ENCODE assay signal across 8 cellular contexts in the genomic region with DNA sequence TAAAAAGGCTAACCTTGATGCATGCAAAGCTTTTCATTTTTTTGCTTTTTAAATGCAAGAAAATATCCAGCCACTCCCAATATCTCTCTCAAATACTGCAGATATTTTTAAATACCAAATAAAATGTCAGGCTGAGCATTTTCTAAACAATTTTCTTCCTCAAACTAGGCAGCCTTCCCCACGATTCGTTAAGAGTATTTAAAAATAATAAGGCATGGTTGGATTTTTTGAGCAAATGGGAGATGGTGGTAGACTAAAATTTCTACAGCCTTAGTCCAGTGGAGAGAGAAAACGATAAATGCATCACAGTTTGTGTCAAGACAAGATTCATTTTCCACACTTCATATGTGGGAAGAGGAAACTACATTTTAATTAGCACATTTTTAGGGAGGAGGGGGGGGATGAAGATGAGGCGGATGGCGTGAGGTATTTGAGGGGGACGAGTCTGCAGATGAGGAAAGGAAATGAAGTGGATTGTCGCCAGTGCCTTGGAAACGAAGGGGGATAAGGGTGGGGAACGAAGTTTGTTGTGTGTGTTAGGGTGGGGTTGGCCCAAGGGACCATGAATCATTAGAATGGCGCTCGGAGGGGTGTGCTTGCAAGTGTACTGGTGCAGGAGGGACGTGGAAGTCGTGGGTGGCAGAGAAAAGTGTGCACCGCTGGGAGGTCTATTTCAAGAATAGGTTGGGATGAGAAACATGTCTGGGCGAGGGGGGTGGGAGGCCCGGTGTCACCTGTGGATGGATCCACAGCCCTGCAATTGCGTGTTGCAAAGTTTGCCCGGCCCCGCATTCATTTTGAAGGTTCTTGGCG. TPM values are rescaled to one million over a fixed set of nuclear protein-coding genes. Genes with fewer than 3 reads are reported as not detected.
DNase-seq lines count a peak whose midpoint lies in the region; ATAC-seq, FAIRE-seq and TF ChIP-seq lines count a peak whose summit lies in the region.

No MANE protein-coding gene starts in this region.

- 9% methylated on average over 20 of the region's 20 CpGs for WGBS in A549 (ENCODE audit: missing lambda C conversion rate)

- H3K36me3 Mint-ChIP-seq in activated CD4-positive, alpha-beta memory T cell treated with anti-CD3 and anti-CD28 coated beads, Interleukin-2, amount 10 ng/mL, durations not matched to agents 7 days and 5 days (ENCODE audit: low read depth), result peaks cover 4% of the 10 kb centered on the region

- H3K27ac ChIP-seq in A549 (peak overlapping the region; percentile 68 to 88), HCT116 (ENCODE audit: low read depth, low read length) (no peak overlapping the region; the same call in 1 of the 2 replicates), iPS-18a (ENCODE audit: low read length) (no peak overlapping the region), skeletal muscle tissue (ENCODE audit: low read depth, low read length) (peak overlapping the region; percentile 74)

- H3K79me2 ChIP-seq in HCT116 (ENCODE audit: insufficient read depth, low read length), result peaks cover 25% of the 10 kb centered on the region

- TF ChIP-seq POLR2A in A549 (IDR thresholded peaks at IDR 0.05; ENCODE audit: low read length) (no peak), HCT116 (IDR thresholded peaks at IDR 0.05; ENCODE audit: borderline replicate concordance, extremely low read depth, insufficient read depth, insufficient read length) (no peak)

- FAIRE-seq in A549 (lab: Jason Lieb, UNC), result no peak

- peak; percentile 23 to 27; a peak in 5 of 6 replicates for ATAC-seq in A549
- no peak for ATAC-seq in HCT116
- ATAC-seq in GM19467 (IDR thresholded peaks at IDR 0.05; ENCODE audit: unreplicated experiment), result no peak

- H3K4me3 ChIP-seq in A549 (peak overlapping the region; percentile 85), HCT116 (replicated peaks in 1 of 2; ENCODE audit: low read depth in 1 of 2, low read length in 2 of 2) (peak overlapping the region in 1 of 2 experiments; percentile 81; a peak in 2 of 4 replicates), astrocyte of the spinal cord (ENCODE audit: low read depth, low read length) (peak overlapping the region; percentile 77), iPS-18a (ENCODE audit: low read length) (peak overlapping the region; percentile 52), skeletal muscle tissue (ENCODE audit: low read length in 3 of 3) (peak overlapping the region; percentile 71 to 76 (median 71))

- TF ChIP-seq RAD21 in A549 (conservative IDR thresholded peaks at IDR 0.05 in 1 of 2, IDR thresholded peaks at IDR 0.05 in 1 of 2) (no peak), HCT116 (IDR thresholded peaks at IDR 0.05; ENCODE audit: low read depth) (no peak)

- no peak for TF ChIP-seq EP300 in A549 (IDR thresholded peaks at IDR 0.05)

- no peak overlapping the region for H3K4me3 Mint-ChIP-seq in activated CD4-positive, alpha-beta memory T cell treated with anti-CD3 and anti-CD28 coated beads, Interleukin-2, amount 10 ng/mL, durations not matched to agents 7 days and 5 days

- DNase-seq in A549 (ENCODE audit: low read depth in 1 of 2, low spot score in 1 of 2) (peak; percentile 31 to 45), HCT116 (ENCODE audit: low read depth, low spot score) (no peak), astrocyte of the spinal cord (ENCODE audit: low read depth, low spot score) (peak; percentile 73), globus pallidus (ENCODE audit: low spot score) (no peak)
- no peak for DNase-seq in activated CD4-positive, alpha-beta memory T cell treated with anti-CD3 and anti-CD28 coated beads, Interleukin-2, amount 10 ng/mL, durations not matched to agents 7 days and 5 days

- H3K9ac ChIP-seq in HCT116 (ENCODE audit: low read length) (peak overlapping the region; percentile 71), iPS-18a (ENCODE audit: low read length) (peak overlapping the region; percentile 56), skeletal muscle tissue (ENCODE audit: low read depth in 1 of 3, low read length in 3 of 3) (peak overlapping the region; percentile 66 to 84 (median 76))

- H3K27me3 Mint-ChIP-seq in activated CD4-positive, alpha-beta memory T cell treated with anti-CD3 and anti-CD28 coated beads, Interleukin-2, amount 10 ng/mL, durations not matched to agents 7 days and 5 days, result no peaks in the 10 kb centered on the region

- TF ChIP-seq CTCF in A549 (IDR thresholded peaks at IDR 0.05) (no peak), HCT116 (IDR thresholded peaks at IDR 0.05 in 2 of 3, conservative IDR thresholded peaks at IDR 0.05 in 1 of 3; ENCODE audit: borderline replicate concordance in 1 of 3, insufficient read depth in 1 of 3, low read depth in 2 of 3, low read length in 2 of 3) (no peak), astrocyte of the spinal cord (IDR thresholded peaks at IDR 0.05; ENCODE audit: low read depth, low read length) (no peak)

- H3K9me3 ChIP-seq in A549 (no peaks in the 10 kb centered on the region), HCT116 (ENCODE audit: control insufficient read depth in 1 of 2, insufficient read depth in 1 of 2, low read depth in 1 of 2, low read length in 2 of 2) (no peaks in the 10 kb centered on the region), iPS-18a (ENCODE audit: control insufficient read depth, low read depth, low read length) (no peaks in the 10 kb centered on the region), skeletal muscle tissue (ENCODE audit: control insufficient read depth in 3 of 3, low read length in 3 of 3) (no peaks in the 10 kb centered on the region)

- intact Hi-C loops in HCT116 (cut with micrococcal nuclease), result loop anchor here (5.0 kb wide), 1 partner anchor 201 kb away; a partner anchor contains a TSS

- H3K4me1 ChIP-seq in A549 (peaks cover 24% of the 10 kb centered on the region), HCT116 (ENCODE audit: control insufficient read depth in 1 of 2, insufficient read depth in 2 of 2, low read length in 2 of 2) (peaks cover 15 to 41% of the 10 kb centered on the region in 2 experiments), iPS-18a (ENCODE audit: control insufficient read depth, low read depth, low read length) (peaks cover 57% of the 10 kb centered on the region), skeletal muscle tissue (ENCODE audit: control insufficient read depth in 3 of 3, insufficient read depth in 3 of 3, low read length in 3 of 3) (peaks cover 14 to 23% (median 16%) of the 10 kb centered on the region in 3 donors)

- H3K4me2 ChIP-seq in A549 (peak overlapping the region; percentile 88), HCT116 (ENCODE audit: low read length) (peak overlapping the region; percentile 86)

- CTCF ChIA-PET in A549 (lab: Yijun Ruan, JAX) (interaction anchor here (0.9 to 2.4 kb wide), 3 partner anchors 8 to 122 kb away, joined by 3 to 13 read pairs (median 3); no protein-coding TSS in a partner anchor), HCT116 (lab: Charles Lee) (interaction anchor here (0.7 to 1.6 kb wide), 4 partner anchors 9 to 122 kb away, joined by 3 to 5 read pairs (median 4); no protein-coding TSS in a partner anchor)
- CTCF ChIA-PET in activated CD4-positive, alpha-beta memory T cell treated with anti-CD3 and anti-CD28 coated beads, Interleukin-2, amount 10 ng/mL, durations not matched to agents 7 days and 5 days (lab: Charles Lee), result interaction anchor here (0.7 to 1.5 kb wide), 4 partner anchors 28 to 77 kb away, joined by 3 to 4 read pairs (median 3); no protein-coding TSS in a partner anchor

- H3K9me2 ChIP-seq in HCT116 (ENCODE audit: insufficient read depth), result no peaks in the 10 kb centered on the region

- peaks cover 25% of the 10 kb centered on the region for H3K4me1 Mint-ChIP-seq in activated CD4-positive, alpha-beta memory T cell treated with anti-CD3 and anti-CD28 coated beads, Interleukin-2, amount 10 ng/mL, durations not matched to agents 7 days and 5 days

- in situ Hi-C loops in astrocyte of the spinal cord (cut with HindIII; ENCODE audit: low sequenced_read_pairs), result loop anchor here (5.0 kb wide), 1 partner anchor 76 kb away; no protein-coding TSS in a partner anchor

- RAD21 ChIA-PET in HCT116 (lab: Charles Lee; ENCODE audit: low non-redundant PET in 1 of 2, low total read pairs in 2 of 2, uncharacterized antibody in 2 of 2, unreplicated experiment in 2 of 2), result no interaction called here

- H3K27me3 ChIP-seq in HCT116 (ENCODE audit: insufficient read depth, low read length) (no peaks in the 10 kb centered on the region), iPS-18a (ENCODE audit: control insufficient read depth, insufficient read depth, low read length) (peaks cover 14% of the 10 kb centered on the region), skeletal muscle tissue (ENCODE audit: control insufficient read depth in 3 of 3, insufficient read depth in 3 of 3, low read length in 3 of 3) (no peaks in the 10 kb centered on the region)

- H3K27ac Mint-ChIP-seq in activated CD4-positive, alpha-beta memory T cell treated with anti-CD3 and anti-CD28 coated beads, Interleukin-2, amount 10 ng/mL, durations not matched to agents 7 days and 5 days, result no peak overlapping the region

- H3K9me3 Mint-ChIP-seq in activated CD4-positive, alpha-beta memory T cell treated with anti-CD3 and anti-CD28 coated beads, Interleukin-2, amount 10 ng/mL, durations not matched to agents 7 days and 5 days, result no peaks in the 10 kb centered on the region

- POLR2A ChIA-PET in A549 (lab: Yijun Ruan, JAX) (interaction anchor here (1.2 kb wide), 1 partner anchor 204 kb away, joined by 11 read pairs; no protein-coding TSS in a partner anchor), HCT116 (lab: Charles Lee) (interaction anchor here (0.7 kb wide), 1 partner anchor 13 kb away, joined by 3 read pairs; no protein-coding TSS in a partner anchor)
- POLR2A ChIA-PET in activated CD4-positive, alpha-beta memory T cell treated with anti-CD3 and anti-CD28 coated beads, Interleukin-2, amount 10 ng/mL, durations not matched to agents 7 days and 5 days (lab: Charles Lee), result interaction anchor here (0.7 to 11.5 kb wide), 4 partner anchors 39 to 93 kb away, joined by 3 to 446 read pairs (median 4); no protein-coding TSS in a partner anchor

- H2AFZ ChIP-seq in HCT116 (ENCODE audit: low read depth, low read length, poor library complexity, severe bottlenecking), result peak overlapping the region; percentile 65

- no peaks in the 10 kb centered on the region for H4K20me1 ChIP-seq in HCT116 (ENCODE audit: insufficient read depth)

- H3K36me3 ChIP-seq in HCT116 (ENCODE audit: control insufficient read depth in 1 of 2, insufficient read depth in 2 of 2, low read length in 2 of 2) (no peaks in the 10 kb centered on the region), iPS-18a (ENCODE audit: control insufficient read depth, low read depth, low read length) (no peaks in the 10 kb centered on the region), skeletal muscle tissue (ENCODE audit: control insufficient read depth in 3 of 3, insufficient read depth in 3 of 3, low read length in 3 of 3) (no peaks in the 10 kb centered on the region)

- no TSS peak for BruUV-seq in HCT116 (replicated peaks; lab: Mats Ljungman, UMichigan)

RNA-seq across cellular contexts. Expression of a gene that starts 1.2 kb away (rescaled TPM):
- polyA plus RNA-seq in A549 (2011; rRNA removed) (48.2 and 49.1 TPM in 2 replicates), A549 (2017; fragmentation: RNase III; extraction: RNeasy Plus Mini Kit Qiagen cat#74134 plus additional on column Dnase treatment) (7.8 to 11.6 TPM (median 9.8 TPM) in 3 replicates)
- polyA plus RNA-seq in A549 (2012; cell fraction: cytosol; rRNA removed), result 7.3 and 14.4 TPM in 2 replicates
- polyA plus RNA-seq in A549 (2012; cell fraction: nucleus; rRNA removed), result 5.3 and 6.2 TPM in 2 replicates
- 36.2 and 37.6 TPM in 2 replicates for polyA minus RNA-seq in A549 (2011; rRNA and poly(A)+ RNA removed)
- total RNA-seq in HCT116 (2021; ENCODE audit: unreplicated experiment) (41.1 TPM), skeletal muscle tissue (113 TPM)
- polyA plus RNA-seq in HCT116 (2012), result 29.7 and 37.2 TPM in 2 replicates
- 100 to 1,000 TPM; 400 to 401 TPM for total RNA-seq in activated CD4-positive, alpha-beta memory T cell treated with anti-CD3 and anti-CD28 coated beads, Interleukin-2, amount 10 ng/mL, durations not matched to agents 7 days and 5 days

Comparison
In these comparisons a context has a peak if more than half of its experiments do, and no peak if none do; other contexts are left out.
1. ATAC-seq: peak in A549 (2 of 2); none in HCT116 (single experiment) and GM19467 (single experiment).
2. DNase-seq: peak in A549 (2 of 2) and astrocyte of the spinal cord (single experiment); none in HCT116 (single experiment), globus pallidus (single experiment) and activated CD4-positive, alpha-beta memory T cell treated with anti-CD3 and anti-CD28 coated beads, Interleukin-2, amount 10 ng/mL, durations not matched to agents 7 days and 5 days (single experiment).
3. H3K27ac ChIP-seq: peak in A549 (2 of 2) and skeletal muscle tissue (single experiment); none in HCT116 (single experiment) and iPS-18a (single experiment).
4. Peak in every context shown above with its lines, with median percentiles within 50 percentile points of each other: H3K9ac ChIP-seq.